In the genomic region with DNA sequence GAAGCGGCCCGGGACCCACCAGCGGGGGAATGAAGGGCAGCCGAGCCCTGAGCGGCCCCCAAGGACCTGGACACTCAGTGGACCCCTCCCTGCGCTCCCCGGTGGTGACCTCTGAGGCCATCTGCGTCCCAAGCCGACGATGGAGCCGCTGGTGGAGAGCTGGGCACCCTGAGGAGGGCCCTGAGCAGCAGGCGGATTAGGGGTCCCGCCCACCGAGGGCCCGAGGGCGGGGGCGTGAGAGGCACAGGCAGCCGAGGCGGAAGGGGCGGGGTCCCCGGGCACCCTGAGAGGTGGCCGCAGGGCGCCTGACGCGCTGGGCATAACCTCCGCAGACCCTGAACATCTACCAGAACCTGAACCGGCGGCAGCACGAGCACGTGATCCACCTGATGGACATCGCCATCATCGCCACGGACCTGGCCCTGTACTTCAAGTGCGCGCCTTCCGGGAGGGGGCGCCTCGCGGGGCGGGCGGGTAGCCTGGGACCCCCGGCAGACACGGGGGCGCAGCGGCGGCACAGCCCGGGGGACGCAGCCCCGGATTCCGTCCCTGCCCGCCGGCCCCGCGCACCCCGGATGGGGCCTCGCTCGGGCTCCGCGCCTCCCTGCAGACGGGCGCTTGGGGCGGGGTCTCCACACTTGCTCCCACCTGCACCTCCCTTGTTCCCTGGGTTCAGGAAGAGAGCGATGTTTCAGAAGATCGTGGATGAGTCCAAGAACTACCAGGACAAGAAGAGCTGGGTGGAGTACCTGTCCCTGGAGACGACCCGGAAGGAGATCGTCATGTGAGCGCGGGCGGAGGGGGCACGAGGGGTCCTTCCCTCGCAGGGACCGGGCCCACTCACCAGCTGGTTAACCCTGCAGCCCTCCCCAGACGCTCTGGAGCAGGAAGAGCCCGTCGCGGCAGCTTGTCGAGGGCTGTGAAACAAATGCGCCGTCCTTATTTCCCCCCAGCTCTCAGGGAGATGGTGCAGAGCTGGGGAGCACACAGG, we compare ENCODE assay signal across 6 cellular contexts. TPM values are rescaled to one million over a fixed set of nuclear protein-coding genes. Genes with fewer than 3 reads are reported as not detected.
DNase-seq lines count a peak whose midpoint lies in the region; ATAC-seq, FAIRE-seq and TF ChIP-seq lines count a peak whose summit lies in the region.

No MANE protein-coding gene starts in this region.

- intact Hi-C loops in pancreas (cut with DNase I): no loop called here

- DNase-seq in NCI-H1417 (lab: John Stamatoyannopoulos, UW): peak; percentile 47 to 79 (median 71)
- DNase-seq in NCI-H1417 treated with DMSO at 0.1 percent for 48 hours (lab: John Stamatoyannopoulos, UW): no peak
- DNase-seq in RWPE2 (ENCODE audit: low spot score): no peak
- DNase-seq in coronary artery (ENCODE audit: low spot score): no peak
- DNase-seq in pancreas: peak in 4 of 6 donors; percentile 14 to 72 (median 68)
- DNase-seq in NOMO-1 treated with DMSO at 0.1 percent for 48 hours (lab: John Stamatoyannopoulos, UW; ENCODE audit: unreplicated experiment): no peak

- H3K4me1 ChIP-seq in RWPE2 (ENCODE audit: insufficient read depth, poor library complexity, severe bottlenecking) (no peaks in the 10 kb centered on the region), pancreas (no peaks in the 10 kb centered on the region)

- no peaks in the 10 kb centered on the region for H3K36me3 ChIP-seq in RWPE2 (ENCODE audit: low read depth)
- H3K36me3 ChIP-seq in pancreas: no peaks in the 10 kb centered on the region

- H3K27ac ChIP-seq in RWPE2 (ENCODE audit: poor library complexity, severe bottlenecking) (no peak overlapping the region), coronary artery (peak overlapping the region in 1 of 2 donors; percentile 24), pancreas (peak overlapping the region in 1 of 4 donors; percentile 22)

- 3 to 4% methylated on average over 67 to 80 of the region's 80 CpGs for WGBS in pancreas, 2 donors

- FAIRE-seq in pancreas (lab: Jason Lieb, UNC): no peak

- ATAC-seq in RWPE2 (ENCODE audit: low read depth) (peak; percentile 37), pancreas (peak; percentile 73 to 87 (median 76))

- H3K4me3 ChIP-seq in RWPE2 (ENCODE audit: severe bottlenecking) (peak overlapping the region; percentile 40), coronary artery (peak overlapping the region; percentile 76), pancreas (peak overlapping the region; percentile 44 to 61 (median 56))

- TF ChIP-seq CTCF in RWPE2 (IDR thresholded peaks at IDR 0.05; ENCODE audit: poor library complexity, severe bottlenecking) (no peak), coronary artery (IDR thresholded peaks at IDR 0.05) (no peak), pancreas (IDR thresholded peaks at IDR 0.05) (no peak)

- H3K9me3 ChIP-seq in RWPE2 (ENCODE audit: severe bottlenecking) (no peaks in the 10 kb centered on the region), pancreas (no peaks in the 10 kb centered on the region)

- H3K27me3 ChIP-seq in RWPE2 (ENCODE audit: insufficient read depth, poor library complexity, severe bottlenecking): no peaks in the 10 kb centered on the region
- no peaks in the 10 kb centered on the region for H3K27me3 ChIP-seq in pancreas

RNA-seq across cellular contexts. Expression of a gene that starts 10.3 kb away (rescaled TPM):
- 100 to 1,000 TPM in 5 of 6 donors, 10 to 100 TPM in 1; 88.4 to 131 (median 111) TPM for total RNA-seq in pancreas
- polyA plus RNA-seq in pancreas: 100 to 1,000 TPM; 310 to 318 TPM

RNA-seq across cellular contexts. Expression of a gene that starts 10.6 kb away (rescaled TPM):
- 1 to 10 TPM; 4.0 to 9.0 (median 5.2) TPM for total RNA-seq in pancreas
- 10 to 100 TPM; 19.4 to 29.3 TPM for polyA plus RNA-seq in pancreas

RNA-seq across cellular contexts. Expression of a gene that starts 25.2 kb away (rescaled TPM):
- total RNA-seq in pancreas: 1 to 10 TPM; 3.3 to 9.0 (median 5.5) TPM
- 10 to 100 TPM; 14.3 to 20.8 TPM for polyA plus RNA-seq in pancreas

RNA-seq across cellular contexts. Expression of a gene that starts 38.4 kb away (rescaled TPM):
- 1 to 10 TPM; 1.5 to 6.6 (median 3.0) TPM for total RNA-seq in pancreas
- 1 to 10 TPM in 1 of 2 donors, under 1 TPM in 1; 0.99 to 3.0 TPM for polyA plus RNA-seq in pancreas

RNA-seq across cellular contexts. Expression of a gene that starts 41.9 kb away (rescaled TPM):
- total RNA-seq in pancreas: 10 to 100 TPM; 12.3 to 34.3 (median 14.3) TPM
- 10 to 100 TPM; 43.3 to 66.8 TPM for polyA plus RNA-seq in pancreas

Comparison
In these comparisons a context has a peak if more than half of its experiments do, and no peak if none do; other contexts are left out.
1. DNase-seq: peak in NCI-H1417 (3 of 3) and pancreas (4 of 6); none in NCI-H1417 treated with DMSO at 0.1 percent for 48 hours (single experiment), RWPE2 (single experiment), coronary artery (single experiment) and NOMO-1 treated with DMSO at 0.1 percent for 48 hours (single experiment).
2. Peak in every context shown above with its lines, with median percentiles within 50 percentile points of each other: H3K4me3 ChIP-seq.